8 cellular contexts compared by ENCODE assay signal in the genomic region with DNA sequence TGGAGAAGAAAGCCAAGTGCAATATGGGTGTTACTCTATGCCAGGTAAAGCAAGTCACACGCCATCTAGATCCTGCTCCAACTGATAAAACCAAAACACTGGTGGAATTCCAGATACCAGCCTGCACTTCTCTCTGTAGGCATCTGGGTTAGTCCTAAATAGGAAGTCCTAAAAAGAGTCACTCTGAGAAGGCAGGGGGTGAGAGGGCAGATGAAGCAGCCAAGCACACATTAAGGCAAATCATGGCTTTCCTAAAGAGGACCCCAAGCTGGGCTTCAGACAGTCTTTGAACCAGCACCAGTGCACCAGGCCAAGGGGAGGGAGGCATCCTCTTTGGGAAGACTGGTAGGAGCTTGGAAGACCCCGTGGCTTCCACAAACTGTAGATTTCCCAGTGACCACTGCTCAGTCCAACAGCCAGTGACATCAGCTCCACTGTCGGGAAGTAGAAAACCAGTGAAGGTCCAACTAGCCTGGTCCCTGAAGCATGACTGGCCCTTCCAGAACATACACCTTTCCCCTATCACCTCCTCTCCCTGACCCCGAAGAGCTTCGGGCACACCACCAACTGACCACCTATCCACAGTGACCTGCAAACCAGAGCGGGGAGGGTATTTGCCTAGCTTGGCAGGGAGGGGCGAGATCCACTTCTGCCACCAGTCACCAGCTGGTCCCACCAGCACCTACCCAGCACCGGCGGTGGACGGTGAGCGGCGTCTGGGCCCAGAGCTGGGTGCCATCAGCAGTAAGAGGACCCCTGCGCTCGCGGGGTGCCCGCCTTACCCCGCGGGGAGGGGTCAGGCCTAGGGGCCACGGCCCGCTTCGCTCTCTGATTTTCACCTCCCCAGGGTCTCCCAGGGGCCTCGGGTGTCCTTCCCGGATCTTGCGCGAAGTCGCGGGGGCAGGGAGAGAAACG. TPM values are rescaled to one million over a fixed set of nuclear protein-coding genes. Genes with fewer than 3 reads are reported as not detected.
A peak's percentile ranks its signal among the peaks of the same experiment; 100 is the strongest.
DNase-seq lines count a peak whose midpoint lies in the region; ATAC-seq and TF ChIP-seq lines count a peak whose summit lies in the region.

No MANE protein-coding gene starts in this region.

- peak overlapping the region; percentile 96 for H3K27ac Mint-ChIP-seq in stimulated activated naive CD8-positive, alpha-beta T cell treated with anti-CD3 and anti-CD28 coated beads, Interleukin-15, amount 100 ng/mL, for 72 hours

- H2AFZ ChIP-seq in OCI-LY3 (ENCODE audit: low read depth, low read length), result no peak overlapping the region

- H3K36me3 ChIP-seq in OCI-LY3 (replicated peaks; ENCODE audit: low read depth, low read length) (peaks cover 16% of the 10 kb centered on the region), brain microvascular endothelial cell (replicated peaks) (no peaks in the 10 kb centered on the region)

- peak overlapping the region; percentile 87 to 91 for H3K4me3 Mint-ChIP-seq in stimulated activated naive CD8-positive, alpha-beta T cell treated with anti-CD3 and anti-CD28 coated beads, Interleukin-15, amount 100 ng/mL, for 72 hours

- no peaks in the 10 kb centered on the region for H3K9me3 ChIP-seq in OCI-LY3 (ENCODE audit: insufficient read depth, low read length)

- H3K27me3 Mint-ChIP-seq in stimulated activated naive CD8-positive, alpha-beta T cell treated with anti-CD3 and anti-CD28 coated beads, Interleukin-15, amount 100 ng/mL, for 72 hours, result no peaks in the 10 kb centered on the region

- ATAC-seq in left lobe of liver, result peak; percentile 50
- peak; percentile 56 for ATAC-seq in stimulated activated naive CD8-positive, alpha-beta T cell treated with anti-CD3 and anti-CD28 coated beads, Interleukin-15, amount 100 ng/mL, for 72 hours
- no peak for ATAC-seq in HG02571 (IDR thresholded peaks at IDR 0.05; ENCODE audit: unreplicated experiment)

- TF ChIP-seq CTCF in OCI-LY3 (IDR thresholded peaks at IDR 0.05; ENCODE audit: low read depth, low read length) (no peak), brain microvascular endothelial cell (IDR thresholded peaks at IDR 0.05; ENCODE audit: low read depth, low read length, missing control alignments) (no peak)

- peaks cover 38% of the 10 kb centered on the region for H4K20me1 ChIP-seq in OCI-LY3 (ENCODE audit: insufficient read depth, low read length)

- in situ Hi-C loops in brain microvascular endothelial cell (cut with HindIII; ENCODE audit: low pct_ligation_motif_present, low sequenced_read_pairs), result no loop called here

- H3K27me3 ChIP-seq in OCI-LY3 (ENCODE audit: low read depth, low read length) (0 out of 2 replicates have a peak, but pooled peaks cover 2% of the 10 kb centered on the region), brain microvascular endothelial cell (replicated peaks) (peaks cover 6% of the 10 kb centered on the region)

- peaks cover 57% of the 10 kb centered on the region for H3K4me1 Mint-ChIP-seq in stimulated activated naive CD8-positive, alpha-beta T cell treated with anti-CD3 and anti-CD28 coated beads, Interleukin-15, amount 100 ng/mL, for 72 hours

- H3K9ac ChIP-seq in OCI-LY3 (ENCODE audit: low read length), result peak overlapping the region; percentile 89

- no peaks in the 10 kb centered on the region for H3K9me3 Mint-ChIP-seq in stimulated activated naive CD8-positive, alpha-beta T cell treated with anti-CD3 and anti-CD28 coated beads, Interleukin-15, amount 100 ng/mL, for 72 hours

- H3K4me3 ChIP-seq in OCI-LY3 (ENCODE audit: low read length) (peak overlapping the region; percentile 84), brain microvascular endothelial cell (ENCODE audit: low read depth, low read length) (peak overlapping the region; percentile 58)

- peaks cover 63% of the 10 kb centered on the region for H3K79me2 ChIP-seq in OCI-LY3 (ENCODE audit: low read length)

- DNase-seq in activated effector memory CD4-positive, alpha-beta T cell treated with anti-CD3 and anti-CD28 coated beads, Interleukin-2, amount 50 U/mL, for 16 hours, result peak; percentile 71
- no peak for DNase-seq in activated effector memory CD4-positive, alpha-beta T cell treated with Interleukin-2 at 50 U/mL for 16 hours
- no peak for DNase-seq in brain microvascular endothelial cell
- DNase-seq in left lobe of liver (ENCODE audit: low spot score), result no peak
- peak in 1 of 2 donors; percentile 21 for DNase-seq in stimulated activated naive CD8-positive, alpha-beta T cell treated with anti-CD3 and anti-CD28 coated beads, Interleukin-15, amount 100 ng/mL, for 72 hours
- DNase-seq in NCI-H2227 treated with DMSO at 0.1 percent for 48 hours (lab: John Stamatoyannopoulos, UW), result no peak

- peak overlapping the region; percentile 84 for H3K4me2 ChIP-seq in OCI-LY3 (ENCODE audit: low read length)

- peaks cover 48% of the 10 kb centered on the region for H3K4me1 ChIP-seq in OCI-LY3 (ENCODE audit: low read length)

- peak overlapping the region; percentile 79 for H3K27ac ChIP-seq in OCI-LY3 (ENCODE audit: low read length)
- H3K27ac ChIP-seq in brain microvascular endothelial cell, result no peak overlapping the region

RNA-seq across cellular contexts. Expression of a gene that starts 1.0 kb away (rescaled TPM):
- 47.0 TPM for total RNA-seq in left lobe of liver
